Comparison of ENCODE assay signal across 11 cellular contexts in genomic region chr20:59043698-59044097, GRCh38. TPM values are rescaled to one million over a fixed set of nuclear protein-coding genes. Genes with fewer than 3 reads are reported as not detected.
DNase-seq lines count a peak whose midpoint lies in the region; ATAC-seq and TF ChIP-seq lines count a peak whose summit lies in the region.
"Had no signal": no experiment of that assay in that cellular context is flagged by ENCODE, and none has a peak within 500 bp of the region (broad histone marks: within the 10 kb centered on the region; RNA-seq: fewer than 3 reads in every experiment).

No MANE protein-coding gene starts in this region.

- no peaks in the 10 kb centered on the region for H3K9me3 Mint-ChIP-seq in activated naive CD4-positive, alpha-beta T cell treated with anti-CD3 and anti-CD28 coated beads, Interleukin-2, amount 50 U/mL, for 24 hours

- peaks cover 16% of the 10 kb centered on the region for H3K36me3 Mint-ChIP-seq in activated naive CD4-positive, alpha-beta T cell treated with anti-CD3 and anti-CD28 coated beads, Interleukin-2, amount 50 U/mL, for 24 hours

- no peak for TF ChIP-seq POLR2A in tibial nerve (IDR thresholded peaks at IDR 0.05)

- H3K4me1 ChIP-seq in tibial nerve = peaks cover 2 to 49% (median 16%) of the 10 kb centered on the region in 4 donors

- peaks cover 3% of the 10 kb centered on the region; the same call in 1 of the 2 replicates for H3K36me3 ChIP-seq in SU-DHL-6 (ENCODE audit: low read length)
- peaks cover 0 to 3% (median 0%) of the 10 kb centered on the region in 3 donors for H3K36me3 ChIP-seq in tibial nerve

- H4K20me1 ChIP-seq in SU-DHL-6 (ENCODE audit: low read depth, low read length) = peaks cover 17% of the 10 kb centered on the region; the same call in 1 of the 2 replicates

- TF ChIP-seq CTCF in SU-DHL-6 (IDR thresholded peaks at IDR 0.05; ENCODE audit: insufficient read depth, low read length, poor library complexity, severe bottlenecking) = no peak
- no peak for TF ChIP-seq CTCF in tibial nerve (IDR thresholded peaks at IDR 0.05)

- H3F3A ChIP-seq in SU-DHL-6 (ENCODE audit: insufficient read depth) = peaks cover 13% of the 10 kb centered on the region

- H3K27ac ChIP-seq in SU-DHL-6 (ENCODE audit: low read depth, low read length) (peak overlapping the region; percentile 64), tibial nerve (peak overlapping the region in 3 of 4 donors; percentile 85 to 93 (median 89))

- intact Hi-C loops in head of caudate nucleus (cut with DNase I) = loop anchor here (5.0 kb wide), 1 partner anchor 151 kb away; no protein-coding TSS in a partner anchor

- H3K9ac ChIP-seq in SU-DHL-6 (ENCODE audit: low read length) = peak overlapping the region; percentile 94

- ATAC-seq in GM19328 (IDR thresholded peaks at IDR 0.05; ENCODE audit: unreplicated experiment) = no peak

- H3K4me2 ChIP-seq in SU-DHL-6 (ENCODE audit: low read depth, low read length, poor library complexity, severe bottlenecking) = peak overlapping the region; percentile 97

- H3K27me3 ChIP-seq in SU-DHL-6 (ENCODE audit: low read length) (no peaks in the 10 kb centered on the region), tibial nerve (no peaks in the 10 kb centered on the region)

- H3K4me3 ChIP-seq in SU-DHL-6 (ENCODE audit: insufficient read depth, low read length, poor library complexity, severe bottlenecking) (peak overlapping the region; percentile 80), tibial nerve (no peak overlapping the region)

- peaks cover 39% of the 10 kb centered on the region for H3K79me2 ChIP-seq in SU-DHL-6 (ENCODE audit: insufficient read depth, low read length)

- no peak for TF ChIP-seq EP300 in tibial nerve (IDR thresholded peaks at IDR 0.05)

- H2AFZ ChIP-seq in SU-DHL-6 (ENCODE audit: low read depth, low read length, severe bottlenecking) = peak overlapping the region; percentile 73

- H3K27ac Mint-ChIP-seq in activated naive CD4-positive, alpha-beta T cell treated with anti-CD3 and anti-CD28 coated beads, Interleukin-2, amount 50 U/mL, for 24 hours = peak overlapping the region; percentile 96

- H3K9me3 ChIP-seq in SU-DHL-6 (ENCODE audit: insufficient read depth, low read length) (no peaks in the 10 kb centered on the region), tibial nerve (no peaks in the 10 kb centered on the region)

- H3K27me3 Mint-ChIP-seq in activated naive CD4-positive, alpha-beta T cell treated with anti-CD3 and anti-CD28 coated beads, Interleukin-2, amount 50 U/mL, for 24 hours = no peaks in the 10 kb centered on the region

- peak overlapping the region; percentile 84 for H3K4me3 Mint-ChIP-seq in activated naive CD4-positive, alpha-beta T cell treated with anti-CD3 and anti-CD28 coated beads, Interleukin-2, amount 50 U/mL, for 24 hours

- no peaks in the 10 kb centered on the region for H3K9me2 ChIP-seq in SU-DHL-6 (replicated peaks; ENCODE audit: insufficient read depth, low read length)

- DNase-seq in activated naive CD4-positive, alpha-beta T cell (lab: John Stamatoyannopoulos, UW) = no peak
- DNase-seq in foreskin melanocyte = peak; percentile 60
- DNase-seq in tibial nerve (ENCODE audit: low spot score in 2 of 2) = no peak
- DNase-seq in C1 segment of cervical spinal cord (lab: John Stamatoyannopoulos, UW) = no peak
- no peak for DNase-seq in head of caudate nucleus

- H3K4me1 Mint-ChIP-seq in activated naive CD4-positive, alpha-beta T cell treated with anti-CD3 and anti-CD28 coated beads, Interleukin-2, amount 50 U/mL, for 24 hours = peaks cover 53% of the 10 kb centered on the region

- WGBS in tibial nerve, 2 donors = 64 to 66% methylated on average over 3 of the region's 3 CpGs

RNA-seq across cellular contexts. Expression of gene PRELID3B, which starts 1.1 kb away (rescaled TPM):
- 10 to 100 TPM; 19.2 to 34.5 (median 23.1) TPM for total RNA-seq in tibial nerve

RNA-seq across cellular contexts. Expression of gene ATP5F1E, which starts 11.6 kb away (rescaled TPM):
- 10 to 100 TPM; 15.1 to 35.2 (median 27.7) TPM for total RNA-seq in tibial nerve

RNA-seq across cellular contexts. Expression of gene TUBB1, which starts 24.5 kb away (rescaled TPM):
- under 1 TPM in 3 of 4 donors, not detected in 1; 0.21 to 0.60 (median 0.59) TPM for total RNA-seq in tibial nerve
- total RNA-seq: activated CD8-positive, alpha-beta memory T cell treated with anti-CD3 and anti-CD28 coated beads for 36 hours; fibroblast of villous mesenchyme; H1 had no signal

RNA-seq across cellular contexts. Expression of gene CTSZ, which starts 36.6 kb away (rescaled TPM):
- 100 to 1,000 TPM in 2 of 4 donors, 10 to 100 TPM in 2; 83.5 to 145 (median 105) TPM for total RNA-seq in tibial nerve
